ENCODE assay signal across 14 cellular contexts in genomic region chr14:81256289-81256960, GRCh38. TPM values are rescaled to one million over a fixed set of nuclear protein-coding genes. Genes with fewer than 3 reads are reported as not detected.
DNase-seq lines count a peak whose midpoint lies in the region; ATAC-seq and TF ChIP-seq lines count a peak whose summit lies in the region.
"Had no signal": no experiment of that assay in that cellular context is flagged by ENCODE, and none has a peak within 500 bp of the region (broad histone marks: within the 10 kb centered on the region; RNA-seq: fewer than 3 reads in every experiment).

No MANE protein-coding gene starts in this region.

- H3K36me3 Mint-ChIP-seq in naive thymus-derived CD8-positive, alpha-beta T cell = peaks cover 0 to 2% (median 0%) of the 10 kb centered on the region in 3 donors
- H3K36me3 Mint-ChIP-seq: CD8-positive, alpha-beta memory T cell had no signal

- no peaks in the 10 kb centered on the region for H3K4me1 ChIP-seq in foreskin keratinocyte
- H3K4me1 ChIP-seq: gastrocnemius medialis had no signal

- DNase-seq in foreskin keratinocyte (peak in 1 of 2 donors; percentile 37), cerebellum (ENCODE audit: low spot score) (no peak), cortex of kidney (lab: John Stamatoyannopoulos, UW) (no peak)
- DNase-seq in naive thymus-derived CD8-positive, alpha-beta T cell = no peak
- DNase-seq: CD8-positive, alpha-beta memory T cell; gastrocnemius medialis; NCI-H1105; stimulated activated CD8-positive, alpha-beta memory T cell treated with anti-CD3 and anti-CD28 coated beads, Interleukin-4, amount 100 ng/mL, for 48 hours; T1000 had no signal

- H3K4me3 Mint-ChIP-seq in naive thymus-derived CD8-positive, alpha-beta T cell = no peak overlapping the region
- H3K4me3 Mint-ChIP-seq: activated T-helper 1 cell treated with anti-CD3 and anti-CD28 coated beads, Interleukin-12 subunit alpha, Interleukin-12 subunit beta, Interleukin-2, Interleukin-4 antibody, amounts not matched to agents 30 ng/mL and 10 ng/mL and 1 ng/mL, durations not matched to agents 14 hours and 24 hours and 36 hours had no signal

- H3K4me1 Mint-ChIP-seq in naive thymus-derived CD8-positive, alpha-beta T cell = peaks cover 0 to 8% (median 0%) of the 10 kb centered on the region in 4 donors
- H3K4me1 Mint-ChIP-seq: CD8-positive, alpha-beta memory T cell had no signal

- ATAC-seq in GM18499 (IDR thresholded peaks at IDR 0.05; ENCODE audit: insufficient read depth, unreplicated experiment) = peak; percentile 57
- ATAC-seq in GM21619 (IDR thresholded peaks at IDR 0.05; ENCODE audit: unreplicated experiment) = peak; percentile 67
- peak; percentile 60 for ATAC-seq in foreskin keratinocyte
- no peak for ATAC-seq in naive thymus-derived CD8-positive, alpha-beta T cell
- no peak for ATAC-seq in HG03025 (IDR thresholded peaks at IDR 0.05; ENCODE audit: low FRiP score, unreplicated experiment)
- ATAC-seq: gastrocnemius medialis had no signal

- no peaks in the 10 kb centered on the region for H3K36me3 ChIP-seq in KOPT-K1 (ENCODE audit: insufficient read depth, low read length)

- no peaks in the 10 kb centered on the region for H3K9me3 ChIP-seq in KOPT-K1 (ENCODE audit: insufficient read depth, low read length, poor library complexity, severe bottlenecking)
- H3K9me3 ChIP-seq: gastrocnemius medialis had no signal

- no peaks in the 10 kb centered on the region for H3K9me3 Mint-ChIP-seq in naive thymus-derived CD8-positive, alpha-beta T cell
- H3K9me3 Mint-ChIP-seq: activated T-helper 1 cell treated with anti-CD3 and anti-CD28 coated beads, Interleukin-12 subunit alpha, Interleukin-12 subunit beta, Interleukin-2, Interleukin-4 antibody, amounts not matched to agents 30 ng/mL and 10 ng/mL and 1 ng/mL, durations not matched to agents 14 hours and 24 hours and 36 hours; CD8-positive, alpha-beta memory T cell had no signal

- H3K27ac Mint-ChIP-seq in naive thymus-derived CD8-positive, alpha-beta T cell = no peak overlapping the region
- H3K27ac Mint-ChIP-seq: activated T-helper 1 cell treated with anti-CD3 and anti-CD28 coated beads, Interleukin-12 subunit alpha, Interleukin-12 subunit beta, Interleukin-2, Interleukin-4 antibody, amounts not matched to agents 30 ng/mL and 10 ng/mL and 1 ng/mL, durations not matched to agents 14 hours and 24 hours and 36 hours; CD8-positive, alpha-beta memory T cell had no signal

- POLR2A ChIA-PET in naive thymus-derived CD8-positive, alpha-beta T cell (lab: Charles Lee) = no interaction called here

- H3K27me3 Mint-ChIP-seq in naive thymus-derived CD8-positive, alpha-beta T cell = peaks cover 1 to 14% (median 12%) of the 10 kb centered on the region in 5 donors

- TF ChIP-seq CTCF in foreskin keratinocyte (conservative IDR thresholded peaks at IDR 0.05) = no peak

- H3K27me3 ChIP-seq in foreskin keratinocyte = no peaks in the 10 kb centered on the region
- H3K27me3 ChIP-seq: gastrocnemius medialis had no signal

- H3K27ac ChIP-seq in KOPT-K1 (ENCODE audit: low read depth, low read length, poor library complexity, severe bottlenecking) (peak overlapping the region; percentile 17), foreskin keratinocyte (no peak overlapping the region)
- H3K27ac ChIP-seq: gastrocnemius medialis had no signal

RNA-seq across cellular contexts. Expression of gene GTF2A1, which starts 35.7 kb away (rescaled TPM):
- total RNA-seq in foreskin keratinocyte (24.7 and 26.6 TPM in 2 replicates), cerebellum (47.6 TPM)
- polyA plus RNA-seq in foreskin keratinocyte = 4.6 and 5.4 TPM in 2 replicates
- total RNA-seq in naive thymus-derived CD8-positive, alpha-beta T cell = 10 to 100 TPM; 30.4 to 32.1 TPM
- polyA plus RNA-seq in naive thymus-derived CD8-positive, alpha-beta T cell = 1 to 10 TPM; 7.2 to 8.9 (median 8.8) TPM

Comparison
In these comparisons a context has a peak if more than half of its experiments do, and no peak if none do; other contexts are left out.
1. ATAC-seq: peak in GM18499 (single experiment), GM21619 (single experiment) and foreskin keratinocyte (single experiment); none in naive thymus-derived CD8-positive, alpha-beta T cell (0 of 2) and HG03025 (single experiment).